Comparison of ENCODE assay signal across 11 cellular contexts in genomic region chr16:1884155-1884760, GRCh38. TPM values are rescaled to one million over a fixed set of nuclear protein-coding genes. Genes with fewer than 3 reads are reported as not detected.
DNase-seq lines count a peak whose midpoint lies in the region; FAIRE-seq and TF ChIP-seq lines count a peak whose summit lies in the region.
"Had no signal": no experiment of that assay in that cellular context is flagged by ENCODE, and none has a peak within 500 bp of the region (broad histone marks: within the 10 kb centered on the region; RNA-seq: fewer than 3 reads in every experiment).

No MANE protein-coding gene starts in this region.

- H3K4me3 ChIP-seq in bronchial epithelial cell (ENCODE audit: low read depth, low read length) (no peak overlapping the region), neural progenitor cell (no peak overlapping the region)
- H3K4me3 ChIP-seq: thoracic aorta had no signal

- H4K20me1 ChIP-seq in neural progenitor cell (ENCODE audit: low read depth): no peaks in the 10 kb centered on the region

- H3F3A ChIP-seq in neural progenitor cell (ENCODE audit: low read depth): no peaks in the 10 kb centered on the region

- TF ChIP-seq CTCF in bronchial epithelial cell (IDR thresholded peaks at IDR 0.05; ENCODE audit: insufficient read depth, low read length, severe bottlenecking): peak; percentile 14
- TF ChIP-seq CTCF in neural progenitor cell (IDR thresholded peaks at IDR 0.05): peak; percentile 41

- H3K27ac Mint-ChIP-seq in neural progenitor cell: no peak overlapping the region
- H3K27ac Mint-ChIP-seq: T-helper 1 cell treated with Interleukin-12 subunit alpha and Interleukin-12 subunit beta and Interleukin-4 antibody, amounts not matched to agents 30 μg/mL and 1 μg/mL, for 36 hours had no signal

- H3K79me2 ChIP-seq in neural progenitor cell (ENCODE audit: low read depth): no peaks in the 10 kb centered on the region

- no peak overlapping the region for H3K9ac ChIP-seq in neural progenitor cell

- H3K4me2 ChIP-seq in neural progenitor cell: no peak overlapping the region

- DNase-seq in NCI-H510A treated with DMSO at 0.1 percent for 48 hours (lab: John Stamatoyannopoulos, UW) (peak; percentile 18), NCI-H510A (lab: John Stamatoyannopoulos, UW) (no peak), NCI-H146 (lab: John Stamatoyannopoulos, UW) (peak; percentile 58), bronchial epithelial cell (ENCODE audit: low read depth) (peak; percentile 45), neural progenitor cell (ENCODE audit: low spot score) (no peak), NCI-H2107 treated with DMSO at 0.1 percent for 48 hours (lab: John Stamatoyannopoulos, UW; ENCODE audit: unreplicated experiment) (no peak), NCI-H1930 (lab: John Stamatoyannopoulos, UW) (no peak)
- DNase-seq in stimulated activated CD8-positive, alpha-beta memory T cell treated with anti-CD3 and anti-CD28 coated beads, Interleukin-4, amount 100 ng/mL, for 48 hours: no peak
- DNase-seq: amniotic stem cell had no signal

- no peaks in the 10 kb centered on the region for H3K9me3 ChIP-seq in neural progenitor cell (ENCODE audit: low read depth)
- H3K9me3 ChIP-seq: thoracic aorta had no signal

- H2AFZ ChIP-seq in neural progenitor cell (replicated peaks): no peak overlapping the region

- no peaks in the 10 kb centered on the region for H3K27me3 ChIP-seq in bronchial epithelial cell (ENCODE audit: control insufficient read depth, insufficient read depth, low read length)
- peaks cover 18% of the 10 kb centered on the region for H3K27me3 ChIP-seq in neural progenitor cell

- H3K36me3 Mint-ChIP-seq in neural progenitor cell: no peaks in the 10 kb centered on the region

- H3K9me3 Mint-ChIP-seq in neural progenitor cell: no peaks in the 10 kb centered on the region
- H3K9me3 Mint-ChIP-seq: T-helper 1 cell treated with Interleukin-12 subunit alpha and Interleukin-12 subunit beta and Interleukin-4 antibody, amounts not matched to agents 30 μg/mL and 1 μg/mL, for 36 hours had no signal

- no peaks in the 10 kb centered on the region for H3K4me1 Mint-ChIP-seq in neural progenitor cell

- peaks cover 3% of the 10 kb centered on the region for H3K27me3 Mint-ChIP-seq in neural progenitor cell (ENCODE audit: insufficient read depth, low read depth)

- H3K4me3 Mint-ChIP-seq in neural progenitor cell: no peak overlapping the region
- H3K4me3 Mint-ChIP-seq: T-helper 1 cell treated with Interleukin-12 subunit alpha and Interleukin-12 subunit beta and Interleukin-4 antibody, amounts not matched to agents 30 μg/mL and 1 μg/mL, for 36 hours had no signal

- H3K4me1 ChIP-seq in neural progenitor cell: no peaks in the 10 kb centered on the region

- H3K36me3 ChIP-seq in bronchial epithelial cell (ENCODE audit: control insufficient read depth, insufficient read depth, low read length): no peaks in the 10 kb centered on the region
- H3K36me3 ChIP-seq in neural progenitor cell: no peaks in the 10 kb centered on the region
- H3K36me3 ChIP-seq: thoracic aorta had no signal

- FAIRE-seq in bronchial epithelial cell (lab: Jason Lieb, UNC): peak; percentile 40

- no peak overlapping the region for H3K27ac ChIP-seq in neural progenitor cell
- H3K27ac ChIP-seq: thoracic aorta had no signal

RNA-seq across cellular contexts. Expression of gene MEIOB, which starts 12.3 kb away (rescaled TPM):
- total RNA-seq in bronchial epithelial cell: 0.26 TPM in 1 of 2 replicates, not detected in the other
- total RNA-seq in neural progenitor cell (ENCODE audit: low replicate concordance): 1.9 and 3.7 TPM in 2 replicates
- total RNA-seq: thoracic aorta had no signal

RNA-seq across cellular contexts. Expression of gene HS3ST6, which starts 34.0 kb away (rescaled TPM):
- 2.2 TPM in 1 of 2 replicates, not detected in the other for total RNA-seq in bronchial epithelial cell
- 1.1 TPM in 1 of 2 replicates, not detected in the other for total RNA-seq in neural progenitor cell (ENCODE audit: low replicate concordance)
- total RNA-seq: thoracic aorta had no signal

RNA-seq across cellular contexts. Expression of gene FAHD1, which starts 57.3 kb away (rescaled TPM):
- total RNA-seq in bronchial epithelial cell (61.6 and 61.9 TPM in 2 replicates), neural progenitor cell (ENCODE audit: low replicate concordance) (18.5 and 21.6 TPM in 2 replicates)

RNA-seq across cellular contexts. Expression of gene HAGH, which starts 57.6 kb away (rescaled TPM):
- total RNA-seq in bronchial epithelial cell (60.0 and 91.8 TPM in 2 replicates), neural progenitor cell (ENCODE audit: low replicate concordance) (38.3 and 72.1 TPM in 2 replicates)

RNA-seq across cellular contexts. Expression of gene MSRB1, which starts 58.7 kb away (rescaled TPM):
- total RNA-seq in bronchial epithelial cell (2.9 and 6.0 TPM in 2 replicates), neural progenitor cell (ENCODE audit: low replicate concordance) (19.4 and 26.9 TPM in 2 replicates)

Comparison
In these comparisons a context has a peak if more than half of its experiments do, and no peak if none do; other contexts are left out.
1. DNase-seq: peak in NCI-H510A treated with DMSO at 0.1 percent for 48 hours (single experiment), NCI-H146 (single experiment) and bronchial epithelial cell (single experiment); none in NCI-H510A (single experiment), neural progenitor cell (single experiment), NCI-H2107 treated with DMSO at 0.1 percent for 48 hours (single experiment), stimulated activated CD8-positive, alpha-beta memory T cell treated with anti-CD3 and anti-CD28 coated beads, Interleukin-4, amount 100 ng/mL, for 48 hours (single experiment) and NCI-H1930 (0 of 2).